ENCODE assay signal across 17 cellular contexts in genomic region chr13:59409651-59410200, GRCh38.
DNase-seq lines count a peak whose midpoint lies in the region; ATAC-seq and TF ChIP-seq lines count a peak whose summit lies in the region.
"Had no signal": no experiment of that assay in that cellular context is flagged by ENCODE, and none has a peak within 500 bp of the region (broad histone marks: within the 10 kb centered on the region; RNA-seq: fewer than 3 reads in every experiment).

No MANE protein-coding gene starts in this region.

- no peak for TF ChIP-seq POLR2A in gastrocnemius medialis (IDR thresholded peaks at IDR 0.05)

- no peak for ATAC-seq in effector memory CD8-positive, alpha-beta T cell (replicated peaks)
- ATAC-seq in gastrocnemius medialis (no peak), HG03159 (IDR thresholded peaks at IDR 0.05; ENCODE audit: unreplicated experiment) (no peak)
- ATAC-seq: CD8-positive, alpha-beta T cell; left lobe of liver had no signal

- H3K27me3 ChIP-seq in A673 (replicated peaks; ENCODE audit: insufficient read depth, low read depth, low read length, poor library complexity), result no peaks in the 10 kb centered on the region
- H3K27me3 ChIP-seq in H9 (ENCODE audit: insufficient read depth, low read length), result no peaks in the 10 kb centered on the region
- H3K27me3 ChIP-seq in gastrocnemius medialis, result no peaks in the 10 kb centered on the region
- H3K27me3 ChIP-seq: hepatocyte, upper lobe of left lung had no signal

- H2AFZ ChIP-seq in H9 (ENCODE audit: low read length), result no peak overlapping the region
- H2AFZ ChIP-seq: hepatocyte had no signal

- WGBS in H9 (ENCODE audit: extremely low coverage, insufficient read length, low lambda C conversion rate), result no CpG with 5 or more reads among the region's 8 CpGs

- H2BK5ac ChIP-seq in H9 (ENCODE audit: insufficient read length, low read length), result no peak overlapping the region

- no peak overlapping the region for H2AK5ac ChIP-seq in H9 (ENCODE audit: insufficient read length, low read length)

- H3T11ph ChIP-seq in H9 (ENCODE audit: low read length), result no peak overlapping the region

- H3K27ac ChIP-seq in A673 (ENCODE audit: low read depth, low read length, poor library complexity, severe bottlenecking) (peak overlapping the region; percentile 10), H9 (ENCODE audit: insufficient read length, low read depth, low read length) (no peak overlapping the region), gastrocnemius medialis (no peak overlapping the region)
- H3K27ac ChIP-seq: hepatocyte, upper lobe of left lung had no signal

- H3K4me1 ChIP-seq in A673 (ENCODE audit: insufficient read depth, low read length, poor library complexity, severe bottlenecking) (peaks cover 13% of the 10 kb centered on the region), H9 (ENCODE audit: insufficient read depth, low read length) (peaks cover 6% of the 10 kb centered on the region; the same call in 1 of the 2 replicates), gastrocnemius medialis (peaks cover 0 to 11% of the 10 kb centered on the region in 2 donors)

- H3K9ac ChIP-seq in H9 (ENCODE audit: extremely low read depth, insufficient read length, low read length), result no peak overlapping the region

- POLR2A ChIA-PET in A673 (lab: Charles Lee; ENCODE audit: low non-redundant PET), result interaction anchor here (0.6 kb wide), 1 partner anchor 22 kb away, joined by 3 read pairs; no protein-coding TSS in a partner anchor

- H3K36me3 ChIP-seq in A673 (ENCODE audit: insufficient read depth, low read length, poor library complexity, severe bottlenecking), result no peaks in the 10 kb centered on the region
- H3K36me3 ChIP-seq in gastrocnemius medialis, result no peaks in the 10 kb centered on the region
- H3K36me3 ChIP-seq: upper lobe of left lung had no signal

- CTCF ChIA-PET in A673 (lab: Charles Lee), result no interaction called here

- peak overlapping the region; percentile 9 for H3K4me2 ChIP-seq in H9 (ENCODE audit: insufficient read depth, insufficient read length, low read length)
- H3K4me2 ChIP-seq: hepatocyte had no signal

- H3K14ac ChIP-seq in H9 (ENCODE audit: insufficient read depth, low read length), result no peak overlapping the region

- H3K27me3 Mint-ChIP-seq in H9 (ENCODE audit: low read depth), result peaks cover 10% of the 10 kb centered on the region
- H3K27me3 Mint-ChIP-seq in effector memory CD8-positive, alpha-beta T cell, result peaks cover 14 to 22% of the 10 kb centered on the region in 2 donors
- H3K27me3 Mint-ChIP-seq: activated CD4-positive, alpha-beta T cell treated with anti-CD3 and anti-CD28 coated beads, Interleukin-2, amount 10 ng/mL, durations not matched to agents 24 days and 14 days; stimulated activated naive CD8-positive, alpha-beta T cell treated with anti-CD3 and anti-CD28 coated beads, Interleukin-15, Interleukin-2, amounts not matched to agents 100 ng/mL and 50 ng/mL, for 24 hours had no signal

- no peak overlapping the region for H2BK12ac ChIP-seq in H9 (ENCODE audit: insufficient read length, low read depth, low read length)

- DNase-seq in A673 (ENCODE audit: low spot score), result peak; percentile 75
- DNase-seq in H9, result peak; percentile 64
- DNase-seq in amniotic epithelial cell (ENCODE audit: low read depth), result peak; percentile 75
- DNase-seq in iPS-NIHi7 (ENCODE audit: extremely low spot score), result peak; percentile 50
- DNase-seq in effector memory CD8-positive, alpha-beta T cell, result no peak
- DNase-seq in gastrocnemius medialis, result no peak
- DNase-seq in DMS153 (lab: John Stamatoyannopoulos, UW), result no peak
- DNase-seq: activated CD4-positive, alpha-beta T cell treated with anti-CD3 and anti-CD28 coated beads, Interleukin-2, amount 10 ng/mL, durations not matched to agents 24 days and 14 days; activated CD8-positive, alpha-beta memory T cell treated with anti-CD3 and anti-CD28 coated beads, Interleukin-2, amount 50 U/mL, for 48 hours; CD8-positive, alpha-beta T cell; NCI-H2081 treated with DMSO at 0.1 percent for 48 hours; stimulated activated CD4-positive, alpha-beta T cell treated with anti-CD3 and anti-CD28 coated beads, Interleukin-1b, Interleukin-23, amount 100 ng/mL, for 48 hours; upper lobe of left lung had no signal

- no peak for TF ChIP-seq CTCF in A673 (conservative IDR thresholded peaks at IDR 0.05; ENCODE audit: low read depth, low read length)
- TF ChIP-seq CTCF in H9 (conservative IDR thresholded peaks at IDR 0.05), result no peak
- no peak for TF ChIP-seq CTCF in gastrocnemius medialis (IDR thresholded peaks at IDR 0.05 in 4 of 5, conservative IDR thresholded peaks at IDR 0.05 in 1 of 5)

- peaks cover 34 to 37% of the 10 kb centered on the region in 2 experiments for H3K9me3 Mint-ChIP-seq in H9
- peaks cover 9 to 18% of the 10 kb centered on the region in 2 donors for H3K9me3 Mint-ChIP-seq in effector memory CD8-positive, alpha-beta T cell

- no peaks in the 10 kb centered on the region for H3K79me1 ChIP-seq in H9 (ENCODE audit: insufficient read depth, low read depth, low read length, poor library complexity, severe bottlenecking)

- no peaks in the 10 kb centered on the region for H3K79me2 ChIP-seq in H9 (ENCODE audit: insufficient read depth, low read length)
- H3K79me2 ChIP-seq: hepatocyte had no signal

- H3K4me3 Mint-ChIP-seq in H9, result peak overlapping the region; percentile 14 to 48; a peak in 2 of 5 replicates
- H3K4me3 Mint-ChIP-seq in effector memory CD8-positive, alpha-beta T cell, result no peak overlapping the region
- H3K4me3 Mint-ChIP-seq: activated CD4-positive, alpha-beta T cell treated with anti-CD3 and anti-CD28 coated beads, Interleukin-2, amount 10 ng/mL, durations not matched to agents 24 days and 14 days; CD8-positive, alpha-beta T cell; stimulated activated naive CD8-positive, alpha-beta T cell treated with anti-CD3 and anti-CD28 coated beads, Interleukin-15, Interleukin-2, amounts not matched to agents 100 ng/mL and 50 ng/mL, for 24 hours had no signal

- H2BK15ac ChIP-seq in H9 (ENCODE audit: low read depth, low read length), result no peak overlapping the region

- no peak overlapping the region for H2BK20ac ChIP-seq in H9 (ENCODE audit: low read depth, low read length, poor library complexity, severe bottlenecking)

- peaks cover 29 to 44% (median 41%) of the 10 kb centered on the region in 3 experiments for H3K36me3 Mint-ChIP-seq in H9 (ENCODE audit: insufficient read depth in 1 of 3, low read depth in 3 of 3)
- no peaks in the 10 kb centered on the region for H3K36me3 Mint-ChIP-seq in effector memory CD8-positive, alpha-beta T cell (ENCODE audit: insufficient read depth)
- H3K36me3 Mint-ChIP-seq: CD8-positive, alpha-beta T cell had no signal

- no TSS peak for BruUV-seq in A673 (replicated peaks; lab: Mats Ljungman, UMichigan)

- H3K27ac Mint-ChIP-seq in H9, result peak overlapping the region; percentile 97 to 99 (median 98)
- H3K27ac Mint-ChIP-seq in effector memory CD8-positive, alpha-beta T cell, result no peak overlapping the region
- H3K27ac Mint-ChIP-seq: activated CD4-positive, alpha-beta T cell treated with anti-CD3 and anti-CD28 coated beads, Interleukin-2, amount 10 ng/mL, durations not matched to agents 24 days and 14 days; CD8-positive, alpha-beta T cell; stimulated activated naive CD8-positive, alpha-beta T cell treated with anti-CD3 and anti-CD28 coated beads, Interleukin-15, Interleukin-2, amounts not matched to agents 100 ng/mL and 50 ng/mL, for 24 hours had no signal

- no peak overlapping the region for H2BK120ac ChIP-seq in H9 (ENCODE audit: low read depth, low read length, poor library complexity, severe bottlenecking)

- no peak overlapping the region for H3K23ac ChIP-seq in H9 (ENCODE audit: insufficient read length, low read depth, low read length)

- in situ Hi-C loops in gastrocnemius medialis (cut with MboI; ENCODE audit: low sequenced_read_pairs in 4 of 4), result no loop called here

- no peak overlapping the region for H3K4ac ChIP-seq in H9 (ENCODE audit: low read depth, low read length)

- no peaks in the 10 kb centered on the region for H3K23me2 ChIP-seq in H9 (ENCODE audit: insufficient read length, low read depth, low read length, poor library complexity, severe bottlenecking)

- H4K91ac ChIP-seq in H9 (ENCODE audit: insufficient read length, low read depth, low read length), result no peak overlapping the region

- H3K18ac ChIP-seq in H9 (ENCODE audit: insufficient read length, low read depth, low read length), result peak overlapping the region; percentile 47

- no peak overlapping the region for H4K5ac ChIP-seq in H9 (ENCODE audit: insufficient read length, low read depth, low read length)

- peaks cover 41 to 52% of the 10 kb centered on the region in 2 experiments for H3K4me1 Mint-ChIP-seq in H9
- H3K4me1 Mint-ChIP-seq in effector memory CD8-positive, alpha-beta T cell (ENCODE audit: low read depth in 2 of 2), result peaks cover 0 to 14% of the 10 kb centered on the region in 2 donors
- H3K4me1 Mint-ChIP-seq: activated CD4-positive, alpha-beta T cell treated with anti-CD3 and anti-CD28 coated beads, Interleukin-2, amount 10 ng/mL, durations not matched to agents 24 days and 14 days had no signal

- H4K8ac ChIP-seq in H9 (replicated peaks; ENCODE audit: insufficient read length, low read depth, low read length), result no peak overlapping the region

- H3K4me3 ChIP-seq in A673 (ENCODE audit: low read depth, low read length, poor library complexity, severe bottlenecking) (no peak overlapping the region), gastrocnemius medialis (no peak overlapping the region)
- H3K4me3 ChIP-seq: hepatocyte, upper lobe of left lung had no signal

- H4K20me1 ChIP-seq in H9 (ENCODE audit: control insufficient read depth, insufficient read depth, insufficient read length), result no peaks in the 10 kb centered on the region

- H3K56ac ChIP-seq in H9 (ENCODE audit: insufficient read length, low read depth, low read length), result no peak overlapping the region

- intact Hi-C loops in A673 (cut with micrococcal nuclease; ENCODE audit: unreplicated experiment), result no loop called here
- intact Hi-C loops in gastrocnemius medialis (cut with DNase I; ENCODE audit: low total_unique reads), result no loop called here

- peaks cover 21% of the 10 kb centered on the region for H3K9me3 ChIP-seq in A673 (ENCODE audit: low read depth, low read length, poor library complexity, severe bottlenecking)
- H3K9me3 ChIP-seq in H9 (ENCODE audit: control insufficient read depth, low read depth, low read length), result peaks cover 5% of the 10 kb centered on the region
- H3K9me3 ChIP-seq in gastrocnemius medialis, result no peaks in the 10 kb centered on the region

Comparison
In these comparisons a context has a peak if more than half of its experiments do, and no peak if none do; other contexts are left out.
1. DNase-seq: peak in A673 (single experiment), H9 (single experiment), amniotic epithelial cell (single experiment) and iPS-NIHi7 (single experiment); none in effector memory CD8-positive, alpha-beta T cell (0 of 3), gastrocnemius medialis (0 of 2) and DMS153 (single experiment).
2. H3K27ac Mint-ChIP-seq: peak in H9 (3 of 3); none in effector memory CD8-positive, alpha-beta T cell (0 of 2).
3. H3K4me3 Mint-ChIP-seq: peak in H9 (2 of 2); none in effector memory CD8-positive, alpha-beta T cell (0 of 2).